ENCODE assay signal across 8 cellular contexts in the genomic region with DNA sequence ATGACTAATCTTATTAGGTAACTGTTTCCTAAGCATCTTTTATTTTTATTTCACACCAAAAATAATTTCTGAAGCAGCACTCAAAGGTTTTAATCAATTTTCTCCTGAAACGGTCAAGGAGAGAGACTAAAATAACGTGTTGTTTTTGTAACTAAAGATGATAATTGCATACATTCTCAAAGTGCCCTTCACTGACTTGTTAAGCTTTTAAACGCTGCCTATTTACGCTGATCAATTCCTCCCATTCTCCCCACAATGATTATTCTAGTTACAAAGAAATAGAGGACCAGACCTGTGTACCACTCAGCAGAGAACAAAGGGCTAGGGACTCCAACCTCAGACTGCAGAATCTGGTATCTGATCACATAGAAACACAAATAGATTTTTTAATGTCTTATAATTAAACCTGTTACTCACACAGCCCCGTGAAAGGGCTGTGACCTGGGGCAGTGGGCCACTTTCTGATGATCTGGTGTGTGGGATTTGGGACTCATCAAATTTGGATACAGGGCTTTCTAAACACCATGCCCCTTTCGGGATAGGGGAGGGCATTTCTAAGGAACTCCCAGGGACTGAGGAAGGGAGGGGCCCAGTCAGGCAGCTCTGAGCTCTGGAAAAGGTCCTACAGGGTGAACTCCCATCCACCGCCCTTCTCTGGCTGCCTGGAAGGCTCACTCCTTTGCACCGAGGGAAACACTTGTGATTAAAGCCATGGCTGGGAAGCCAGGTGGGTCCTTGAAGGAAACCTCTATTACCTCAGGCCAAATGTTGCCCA.
A peak's percentile ranks its signal among the peaks of the same experiment; 100 is the strongest.
DNase-seq lines count a peak whose midpoint lies in the region; ATAC-seq, FAIRE-seq and TF ChIP-seq lines count a peak whose summit lies in the region.

No MANE protein-coding gene starts in this region.

- H3K27ac ChIP-seq in astrocyte (ENCODE audit: low read depth, low read length) (peak overlapping the region; percentile 98), HepG2 (ENCODE audit: extremely low read length, insufficient read depth, low read length) (peak overlapping the region; percentile 100), tibial nerve (peak overlapping the region; percentile 28 to 85 (median 72))

- no peak for TF ChIP-seq RAD21 in HepG2 (CRISPR knock-in tag; IDR thresholded peaks at IDR 0.05)

- no peaks in the 10 kb centered on the region for H3K9me3 ChIP-seq in astrocyte (ENCODE audit: insufficient read depth, low read depth, low read length)
- no peaks in the 10 kb centered on the region for H3K9me3 ChIP-seq in HepG2 (ENCODE audit: low read length)
- H3K9me3 ChIP-seq in tibial nerve, result no peaks in the 10 kb centered on the region

- H3K9ac ChIP-seq in astrocyte (ENCODE audit: low read length) (peak overlapping the region; percentile 83), HepG2 (ENCODE audit: insufficient read depth, low read depth, low read length) (peak overlapping the region; percentile 91)

- TF ChIP-seq POLR2A in HepG2 (IDR thresholded peaks at IDR 0.05; ENCODE audit: insufficient read depth in 1 of 2, low read depth in 2 of 2, low read length in 2 of 2) (no peak), tibial nerve (IDR thresholded peaks at IDR 0.05) (no peak)

- H3K4me1 ChIP-seq in astrocyte (ENCODE audit: insufficient read depth, low read length), result peaks cover 69% of the 10 kb centered on the region
- peaks cover 93% of the 10 kb centered on the region for H3K4me1 ChIP-seq in HepG2 (ENCODE audit: insufficient read depth, low read length)
- peaks cover 0 to 84% (median 48%) of the 10 kb centered on the region in 4 donors for H3K4me1 ChIP-seq in tibial nerve

- intact Hi-C loops in HepG2 (cut with micrococcal nuclease; ENCODE audit: unreplicated experiment), result loop anchor here (5.0 kb wide), 2 partner anchors 231 to 269 kb away; partner anchors contain the start of gene DR1

- peak overlapping the region; percentile 40 for H3K4me3 Mint-ChIP-seq in astrocyte (ENCODE audit: unreplicated experiment)

- H3K4me2 ChIP-seq in astrocyte (ENCODE audit: low read length) (peak overlapping the region; percentile 71), HepG2 (ENCODE audit: low read depth, low read length) (peak overlapping the region; percentile 89)

- peaks cover 88% of the 10 kb centered on the region for H3K79me2 ChIP-seq in astrocyte (ENCODE audit: insufficient read depth, low read length)
- peaks cover 7% of the 10 kb centered on the region for H3K79me2 ChIP-seq in HepG2 (ENCODE audit: insufficient read depth, low read length)

- peak overlapping the region; percentile 88 for H3K27ac Mint-ChIP-seq in astrocyte (ENCODE audit: unreplicated experiment)

- peaks cover 77% of the 10 kb centered on the region for H3K4me1 Mint-ChIP-seq in astrocyte (ENCODE audit: low read depth, unreplicated experiment)

- FAIRE-seq in astrocyte (lab: Jason Lieb, UNC) (no peak), HepG2 (lab: Jason Lieb, UNC) (no peak)

- WGBS in HepG2 (ENCODE audit: low lambda C conversion rate), result 82% methylated on average over 8 of the region's 8 CpGs
- 54 to 58% methylated on average over 8 of the region's 8 CpGs for WGBS in tibial nerve, 2 donors

- H4K20me1 ChIP-seq in astrocyte (ENCODE audit: insufficient read depth, low read length) (peaks cover 66% of the 10 kb centered on the region), HepG2 (ENCODE audit: insufficient read depth, low read length) (no peaks in the 10 kb centered on the region)

- DNase-seq in NCI-H2107 treated with DMSO at 0.1 percent for 48 hours (lab: John Stamatoyannopoulos, UW; ENCODE audit: unreplicated experiment) (peak; percentile 82), NCI-H2107 (lab: John Stamatoyannopoulos, UW) (no peak), astrocyte (ENCODE audit: low read depth) (no peak), HepG2 (ENCODE audit: low spot score) (no peak), tibial nerve (ENCODE audit: low spot score in 2 of 2) (no peak), NCI-H82 treated with DMSO at 0.1 percent for 48 hours (lab: John Stamatoyannopoulos, UW; ENCODE audit: unreplicated experiment) (no peak), foreskin melanocyte (no peak), activated gamma-delta T cell treated with Interleukin-2 at 50 U/mL for 16 hours (no peak)

- CTCF ChIA-PET in HepG2 (lab: Yijun Ruan, JAX; ENCODE audit: low intra/inter-chr PET ratio, low total read pairs), result no interaction called here

- BruUV-seq in HepG2 (replicated peaks; lab: Mats Ljungman, UMichigan), result no TSS peak

- H3K27me3 Mint-ChIP-seq in astrocyte (ENCODE audit: low read depth, unreplicated experiment), result no peaks in the 10 kb centered on the region

- H3K36me3 Mint-ChIP-seq in astrocyte (ENCODE audit: low read depth, unreplicated experiment), result peaks cover 13% of the 10 kb centered on the region

- in situ Hi-C loops in HepG2 (cut with HindIII; ENCODE audit: extremely low pct_ligation_motif_present, low pct_unique_long_range_greater_than_20kb), result loop anchor here (5.0 kb wide), 1 partner anchor 169 kb away; the partner anchor contains the start of gene FNBP1L

- TF ChIP-seq CTCF in astrocyte (IDR thresholded peaks at IDR 0.05; ENCODE audit: insufficient read depth, low read depth, low read length) (no peak), HepG2 (CRISPR knock-in tag; IDR thresholded peaks at IDR 0.05) (no peak), tibial nerve (IDR thresholded peaks at IDR 0.05) (no peak)

- no peak for ATAC-seq in HepG2

- H3K4me3 ChIP-seq in astrocyte (ENCODE audit: insufficient read depth, low read depth, low read length) (no peak overlapping the region), HepG2 (replicated peaks in 1 of 3; ENCODE audit: insufficient read depth in 1 of 3, low read depth in 2 of 3, low read length in 3 of 3) (peak overlapping the region in 1 of 3 experiments; percentile 62; a peak in 2 of 6 replicates), tibial nerve (no peak overlapping the region)

- no peak overlapping the region for H2AFZ ChIP-seq in astrocyte (ENCODE audit: low read depth, low read length)
- no peak overlapping the region for H2AFZ ChIP-seq in HepG2 (ENCODE audit: low read length)

- H3K36me3 ChIP-seq in astrocyte (ENCODE audit: insufficient read depth, low read length) (no peaks in the 10 kb centered on the region), HepG2 (replicated peaks in 1 of 2; ENCODE audit: control insufficient read depth in 1 of 2, insufficient read depth in 2 of 2, low read length in 2 of 2) (no peaks in the 10 kb centered on the region), tibial nerve (no peaks in the 10 kb centered on the region)

- H3K27me3 ChIP-seq in astrocyte (ENCODE audit: insufficient read depth, low read length) (no peaks in the 10 kb centered on the region), HepG2 (ENCODE audit: control insufficient read depth in 1 of 2, insufficient read depth in 2 of 2, low read length in 2 of 2) (no peaks in the 10 kb centered on the region), tibial nerve (no peaks in the 10 kb centered on the region)

- POLR2A ChIA-PET in HepG2 (lab: Yijun Ruan, JAX), result interaction anchor here (0.6 to 9.3 kb wide), 20 partner anchors 8 to 438 kb away, joined by 3 to 214 read pairs (median 12); partner anchors contain the start of genes BCAR3, DR1 and FNBP1L

- TF ChIP-seq EP300 in HepG2 (IDR thresholded peaks at IDR 0.05; ENCODE audit: low read depth in 2 of 2, low read length in 2 of 2), result no peak
- no peak for TF ChIP-seq EP300 in HepG2 (CRISPR knock-in tag; IDR thresholded peaks at IDR 0.05; ENCODE audit: borderline replicate concordance)
- no peak for TF ChIP-seq EP300 in tibial nerve (IDR thresholded peaks at IDR 0.05)

- H3K9me3 Mint-ChIP-seq in astrocyte (ENCODE audit: unreplicated experiment), result no peaks in the 10 kb centered on the region

TF ChIP-seq in HepG2, 621 proteins besides CTCF, POLR2A, EP300 and RAD21:
- TF ChIP-seq ELF1 (CRISPR knock-in tag; IDR thresholded peaks at IDR 0.05) (0 out of 2 replicates have a peak, but pooled peaks have one; percentile 2), MAFG (CRISPR knock-in tag; IDR thresholded peaks at IDR 0.05) (no peak), SAFB2 (CRISPR knock-in tag; IDR thresholded peaks at IDR 0.05; ENCODE audit: borderline replicate concordance, low read depth) (no peak), ZKSCAN5 (CRISPR knock-in tag; IDR thresholded peaks at IDR 0.05) (0 out of 2 replicates have a peak, but pooled peaks have one; percentile 28), GABPB1 (CRISPR knock-in tag; IDR thresholded peaks at IDR 0.05) (no peak), GZF1 (CRISPR knock-in tag; IDR thresholded peaks at IDR 0.05) (no peak)
